ENCODE assay signal across 23 cellular contexts in the genomic region with DNA sequence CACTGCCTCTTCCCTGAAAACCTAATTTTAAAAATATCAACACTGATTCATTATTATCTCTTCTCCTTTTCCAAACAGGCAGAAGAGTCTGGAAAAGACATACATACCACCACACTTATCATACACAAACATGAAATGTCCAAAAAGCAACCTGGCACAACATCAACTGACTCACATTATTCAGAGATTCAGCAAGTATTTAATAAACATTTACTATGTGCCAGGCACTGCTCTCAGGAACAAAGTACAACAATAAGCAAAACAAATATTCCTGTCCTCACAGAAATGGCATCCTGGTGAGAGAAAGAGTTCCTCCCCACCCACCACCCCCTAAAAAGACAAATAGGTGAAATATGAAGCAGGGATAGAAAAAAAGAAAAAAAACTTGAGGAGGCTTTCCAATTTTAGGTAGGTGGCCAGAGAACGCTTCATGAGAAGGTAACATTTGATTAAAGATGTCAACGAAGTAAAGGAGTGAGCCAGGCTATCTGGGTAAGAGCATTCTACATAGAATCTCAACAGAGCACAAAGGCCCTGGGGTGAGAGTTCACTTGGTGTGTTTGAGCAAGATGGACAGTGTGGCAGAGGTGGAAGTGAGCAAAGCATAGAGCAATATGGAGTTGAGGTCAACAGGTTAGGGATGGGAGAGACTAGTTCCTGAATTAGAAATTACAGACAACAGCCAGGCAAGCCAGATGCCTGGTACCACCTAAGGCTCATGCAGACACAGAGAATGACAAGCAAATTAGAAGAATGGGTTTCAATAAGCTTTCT.
"Had no signal": no experiment of that assay in that cellular context is flagged by ENCODE, and none has a peak within 500 bp of the region (broad histone marks: within the 10 kb centered on the region; RNA-seq: fewer than 3 reads in every experiment).

No MANE protein-coding gene starts in this region.

- H3K9me3 Mint-ChIP-seq: activated CD8-positive, alpha-beta T cell treated with anti-CD3 and anti-CD28 coated beads for 36 hours; activated naive CD8-positive, alpha-beta T cell treated with anti-CD3 and anti-CD28 coated beads, Interleukin-2, amount 10 ng/mL, durations not matched to agents 7 days and 5 days; activated T-helper 17 cell treated with anti-CD3 and anti-CD28 coated beads, Interleukin-2, amount 50 U/mL, for 72 hours; natural killer cell; stimulated activated memory B cell treated with anti-CD40 and anti-IgM and Interleukin-4, amounts not matched to agents 10 μg/mL and 1 μg/mL and 100 μg/mL, for 72 hours had no signal

- H3K27me3 Mint-ChIP-seq: activated CD8-positive, alpha-beta T cell treated with anti-CD3 and anti-CD28 coated beads for 36 hours; activated naive CD8-positive, alpha-beta T cell treated with anti-CD3 and anti-CD28 coated beads, Interleukin-2, amount 10 ng/mL, durations not matched to agents 7 days and 5 days; stimulated activated memory B cell treated with anti-CD40 and anti-IgM and Interleukin-4, amounts not matched to agents 10 μg/mL and 1 μg/mL and 100 μg/mL, for 72 hours had no signal

- H3K36me3 ChIP-seq: gastrocnemius medialis, heart left ventricle, neutrophil, sigmoid colon, spleen, thyroid gland had no signal

- H3K27me3 ChIP-seq: gastrocnemius medialis, heart left ventricle, neutrophil, sigmoid colon, spleen, thyroid gland had no signal

- H3K4me1 ChIP-seq: gastrocnemius medialis, parathyroid adenoma, sigmoid colon, thyroid gland had no signal

- H3K36me3 Mint-ChIP-seq: activated naive CD8-positive, alpha-beta T cell treated with anti-CD3 and anti-CD28 coated beads, Interleukin-2, amount 10 ng/mL, durations not matched to agents 7 days and 5 days; natural killer cell had no signal

- H3K27ac Mint-ChIP-seq: activated CD8-positive, alpha-beta T cell treated with anti-CD3 and anti-CD28 coated beads for 36 hours; activated naive CD8-positive, alpha-beta T cell treated with anti-CD3 and anti-CD28 coated beads, Interleukin-2, amount 10 ng/mL, durations not matched to agents 7 days and 5 days; activated T-helper 17 cell treated with anti-CD3 and anti-CD28 coated beads, Interleukin-2, amount 50 U/mL, for 72 hours; natural killer cell; stimulated activated memory B cell treated with anti-CD40 and anti-IgM and Interleukin-4, amounts not matched to agents 10 μg/mL and 1 μg/mL and 100 μg/mL, for 72 hours had no signal

- H3K9me3 ChIP-seq: gastrocnemius medialis, heart left ventricle, neutrophil, sigmoid colon, spleen, thyroid gland had no signal

- H3K4me3 ChIP-seq: gastrocnemius medialis, heart left ventricle, sigmoid colon, spleen, thyroid gland had no signal

- H3K27ac ChIP-seq: gastrocnemius medialis, heart left ventricle, neutrophil, parathyroid adenoma, sigmoid colon, spleen, thyroid gland had no signal

- H3K4me3 Mint-ChIP-seq: activated CD8-positive, alpha-beta T cell treated with anti-CD3 and anti-CD28 coated beads for 36 hours; activated naive CD8-positive, alpha-beta T cell treated with anti-CD3 and anti-CD28 coated beads, Interleukin-2, amount 10 ng/mL, durations not matched to agents 7 days and 5 days; activated T-helper 17 cell treated with anti-CD3 and anti-CD28 coated beads, Interleukin-2, amount 50 U/mL, for 72 hours; natural killer cell; stimulated activated memory B cell treated with anti-CD40 and anti-IgM and Interleukin-4, amounts not matched to agents 10 μg/mL and 1 μg/mL and 100 μg/mL, for 72 hours had no signal

- H3K9ac ChIP-seq: parathyroid adenoma had no signal

- DNase-seq: activated CD4-positive, alpha-beta T cell treated with anti-CD3 and anti-CD28 coated beads for 48 hours; activated CD4-positive, CD25-positive, alpha-beta regulatory T cell; activated CD8-positive, alpha-beta T cell treated with anti-CD3 and anti-CD28 coated beads for 36 hours; activated naive CD4-positive, alpha-beta T cell; activated naive CD8-positive, alpha-beta T cell treated with anti-CD3 and anti-CD28 coated beads, Interleukin-2, amount 10 ng/mL, durations not matched to agents 7 days and 5 days; activated T-cell treated with anti-CD3 and anti-CD28 coated beads, Interleukin-2, amount 50 U/mL, for 1 hour; anterior cingulate cortex; dermis blood vessel endothelial cell; gastrocnemius medialis; heart left ventricle; kidney glomerular epithelial cell; mesendoderm; natural killer cell; sigmoid colon; spleen; stimulated activated CD4-positive, alpha-beta T cell treated with anti-CD3 and anti-CD28 coated beads, Interleukin-4, amount 100 ng/mL, for 4 hours; T-helper 1 cell; T-helper 9 cell; thyroid gland had no signal

- H3K4me1 Mint-ChIP-seq: activated naive CD8-positive, alpha-beta T cell treated with anti-CD3 and anti-CD28 coated beads, Interleukin-2, amount 10 ng/mL, durations not matched to agents 7 days and 5 days; activated T-helper 17 cell treated with anti-CD3 and anti-CD28 coated beads, Interleukin-2, amount 50 U/mL, for 72 hours; natural killer cell had no signal

- ATAC-seq: activated CD8-positive, alpha-beta T cell treated with anti-CD3 and anti-CD28 coated beads for 36 hours; activated T-helper 17 cell treated with anti-CD3 and anti-CD28 coated beads, Interleukin-2, amount 50 U/mL, for 72 hours; gastrocnemius medialis; heart left ventricle; natural killer cell; stimulated activated memory B cell treated with anti-CD40 and anti-IgM and Interleukin-4, amounts not matched to agents 10 μg/mL and 1 μg/mL and 100 μg/mL, for 72 hours had no signal
